20 cellular contexts compared by ENCODE assay signal in genomic region chr16:31451201-31451600, GRCh38. TPM values are rescaled to one million over a fixed set of nuclear protein-coding genes. Genes with fewer than 3 reads are reported as not detected.
DNase-seq lines count a peak whose midpoint lies in the region; ATAC-seq, FAIRE-seq and TF ChIP-seq lines count a peak whose summit lies in the region.
"Had no signal": no experiment of that assay in that cellular context is flagged by ENCODE, and none has a peak within 500 bp of the region (broad histone marks: within the 10 kb centered on the region; RNA-seq: fewer than 3 reads in every experiment).

No MANE protein-coding gene starts in this region.

- TF ChIP-seq RAD21 in SK-N-SH (IDR thresholded peaks at IDR 0.05; ENCODE audit: low read length): no peak

- no peaks in the 10 kb centered on the region for H3K9me2 ChIP-seq in SK-N-SH

- FAIRE-seq in keratinocyte (lab: Jason Lieb, UNC) (no peak), frontal cortex (lab: Jason Lieb, UNC) (no peak)

- POLR2A ChIA-PET in SK-N-SH (lab: Yijun Ruan, JAX): interaction anchor here (0.7 to 2.3 kb wide), 5 partner anchors 8 to 271 kb away, joined by 3 to 11 read pairs (median 4); partner anchors contain the start of genes ARMC5, FUS and ZNF843

- 75% methylated on average over 5 of the region's 5 CpGs for WGBS in SK-N-SH (ENCODE audit: low lambda C conversion rate)
- WGBS in suprapubic skin: 79% methylated on average over 5 of the region's 5 CpGs

- peak overlapping the region in 1 of 2 experiments; percentile 95; a peak in 2 of 4 replicates for H3K27ac ChIP-seq in SK-N-SH (ENCODE audit: low read depth in 2 of 2, low read length in 1 of 2)
- H3K27ac ChIP-seq in WERI-Rb-1: peak overlapping the region; percentile 39
- H3K27ac ChIP-seq in keratinocyte (ENCODE audit: control insufficient read depth, insufficient read depth, low read length): no peak overlapping the region
- no peak overlapping the region for H3K27ac ChIP-seq in suprapubic skin
- H3K27ac ChIP-seq: PC-9 had no signal

- H2AFZ ChIP-seq in SK-N-SH (ENCODE audit: low read depth) (no peak overlapping the region), keratinocyte (ENCODE audit: control insufficient read depth, low read length) (no peak overlapping the region)
- H2AFZ ChIP-seq: PC-9 had no signal

- TF ChIP-seq POLR2A in suprapubic skin (IDR thresholded peaks at IDR 0.05): no peak

- H3K36me3 ChIP-seq in SK-N-SH (replicated peaks in 1 of 2; ENCODE audit: control insufficient read depth in 1 of 2, insufficient read depth in 2 of 2, low read length in 1 of 2): peaks cover 0 to 5% of the 10 kb centered on the region in 2 experiments
- H3K36me3 ChIP-seq in WERI-Rb-1: no peaks in the 10 kb centered on the region
- H3K36me3 ChIP-seq in keratinocyte (ENCODE audit: control insufficient read depth in 2 of 2, extremely low read depth in 1 of 2, insufficient read depth in 2 of 2, low read length in 2 of 2): peaks cover 0 to 5% of the 10 kb centered on the region in 2 experiments
- H3K36me3 ChIP-seq in suprapubic skin: no peaks in the 10 kb centered on the region
- H3K36me3 ChIP-seq: heart left ventricle had no signal

- peaks cover 4% of the 10 kb centered on the region for H3K9me1 ChIP-seq in keratinocyte (ENCODE audit: control insufficient read depth, extremely low read depth, insufficient read depth, low read length)

- CTCF ChIA-PET in SK-N-SH (lab: Yijun Ruan, JAX): interaction anchor here (0.9 to 2.6 kb wide), 12 partner anchors 9 to 467 kb away, joined by 3 to 33 read pairs (median 4); partner anchors contain the start of genes HSD3B7 and ZNF843

- ATAC-seq in SK-N-SH treated with all-trans-retinoic acid at 6 μM for 48 hours (no peak), GM18517 (IDR thresholded peaks at IDR 0.05; ENCODE audit: unreplicated experiment) (no peak), left lobe of liver (no peak)
- ATAC-seq: activated CD8-positive, alpha-beta T cell treated with anti-CD3 and anti-CD28 coated beads, Interleukin-2, amount 10 ng/mL, durations not matched to agents 7 days and 5 days; CD8-positive, alpha-beta T cell had no signal

- H3K27me3 ChIP-seq in SK-N-SH (ENCODE audit: insufficient read depth) (no peaks in the 10 kb centered on the region), WERI-Rb-1 (ENCODE audit: insufficient read depth, low read depth, severe bottlenecking) (no peaks in the 10 kb centered on the region), keratinocyte (ENCODE audit: control insufficient read depth, extremely low read depth, insufficient read depth, low read length) (no peaks in the 10 kb centered on the region), suprapubic skin (no peaks in the 10 kb centered on the region)
- H3K27me3 ChIP-seq: dorsolateral prefrontal cortex, heart left ventricle, tibial artery had no signal

- no peaks in the 10 kb centered on the region for H3K9me3 ChIP-seq in SK-N-SH
- H3K9me3 ChIP-seq in WERI-Rb-1 (ENCODE audit: severe bottlenecking): no peaks in the 10 kb centered on the region
- H3K9me3 ChIP-seq in keratinocyte (ENCODE audit: control insufficient read depth, low read depth, low read length): no peaks in the 10 kb centered on the region
- no peaks in the 10 kb centered on the region for H3K9me3 ChIP-seq in suprapubic skin
- H3K9me3 ChIP-seq: heart left ventricle, tibial artery had no signal

- TF ChIP-seq EP300 in SK-N-SH (IDR thresholded peaks at IDR 0.05; ENCODE audit: borderline replicate concordance in 1 of 2, low read depth in 1 of 2, low read length in 1 of 2): no peak
- TF ChIP-seq EP300 in suprapubic skin (IDR thresholded peaks at IDR 0.05): no peak

- no peak overlapping the region for H3K9ac ChIP-seq in SK-N-SH
- no peak overlapping the region for H3K9ac ChIP-seq in keratinocyte (ENCODE audit: control insufficient read depth, extremely low read depth, insufficient read depth, low read length)

- H3K4me3 ChIP-seq in SK-N-SH (ENCODE audit: low read depth in 2 of 2, low read length in 1 of 2): no peak overlapping the region
- no peak overlapping the region for H3K4me3 ChIP-seq in WERI-Rb-1 (ENCODE audit: low read depth, low read length)
- no peak overlapping the region for H3K4me3 ChIP-seq in keratinocyte (ENCODE audit: control insufficient read depth in 2 of 3, extremely low read depth in 1 of 3, insufficient read depth in 2 of 3, low read depth in 1 of 3, low read length in 3 of 3)
- no peak overlapping the region for H3K4me3 ChIP-seq in suprapubic skin
- H3K4me3 ChIP-seq: heart left ventricle, PC-9, tibial artery had no signal

- H3K79me2 ChIP-seq in SK-N-SH (ENCODE audit: insufficient read depth): peaks cover 38% of the 10 kb centered on the region
- H3K79me2 ChIP-seq in keratinocyte (ENCODE audit: control insufficient read depth, insufficient read depth, low read length): peaks cover 13% of the 10 kb centered on the region

- no peak for DNase-seq in SK-N-SH
- no peak for DNase-seq in WERI-Rb-1
- DNase-seq in keratinocyte (ENCODE audit: low read depth, low spot score): no peak
- DNase-seq in suprapubic skin (ENCODE audit: low spot score in 2 of 2): peak; percentile 17 to 37
- no peak for DNase-seq in frontal cortex (ENCODE audit: low spot score in 2 of 2)
- DNase-seq in left lobe of liver (ENCODE audit: low spot score): no peak
- DNase-seq: 8988T; activated CD8-positive, alpha-beta T cell treated with anti-CD3 and anti-CD28 coated beads, Interleukin-2, amount 10 ng/mL, durations not matched to agents 7 days and 5 days; activated gamma-delta T cell treated with Interleukin-2 at 50 U/mL for 16 hours; CD8-positive, alpha-beta T cell; stimulated activated CD4-positive, alpha-beta T cell treated with anti-CD3 and anti-CD28 coated beads, Interleukin-2, amount 100 ng/mL, for 48 hours; stimulated activated CD8-positive, alpha-beta memory T cell treated with anti-CD3 and anti-CD28 coated beads, Interleukin-4, amount 100 ng/mL, for 48 hours had no signal

- peaks cover 18% of the 10 kb centered on the region for H4K20me1 ChIP-seq in SK-N-SH (ENCODE audit: insufficient read depth)
- no peaks in the 10 kb centered on the region for H4K20me1 ChIP-seq in keratinocyte (ENCODE audit: control insufficient read depth, extremely low read depth, insufficient read depth, low read length)

- peaks cover 24% of the 10 kb centered on the region for H3F3A ChIP-seq in SK-N-SH (replicated peaks; ENCODE audit: insufficient read depth)

- H3K4me2 ChIP-seq in SK-N-SH (peak overlapping the region; percentile 62; the same call in 1 of the 2 replicates), keratinocyte (ENCODE audit: control insufficient read depth, extremely low read depth, insufficient read depth, low read depth, low read length) (peak overlapping the region; percentile 24)
- H3K4me2 ChIP-seq: PC-9 had no signal

- peaks cover 25 to 39% of the 10 kb centered on the region in 2 experiments; a peak in 3 of 4 replicates for H3K4me1 ChIP-seq in SK-N-SH (ENCODE audit: control insufficient read depth in 1 of 2, insufficient read depth in 2 of 2, low read depth in 1 of 2, low read length in 1 of 2)
- H3K4me1 ChIP-seq in keratinocyte (ENCODE audit: control insufficient read depth, extremely low read depth, insufficient read depth, low read length): peaks cover 43% of the 10 kb centered on the region
- peaks cover 51% of the 10 kb centered on the region for H3K4me1 ChIP-seq in suprapubic skin

- no peak for TF ChIP-seq CTCF in SK-N-SH (IDR thresholded peaks at IDR 0.05)
- TF ChIP-seq CTCF in WERI-Rb-1 (IDR thresholded peaks at IDR 0.05; ENCODE audit: low read depth, low read length): no peak
- TF ChIP-seq CTCF in keratinocyte (optimal IDR thresholded peaks at IDR 0.05 in 1 of 3, IDR thresholded peaks at IDR 0.05 in 1 of 3, conservative IDR thresholded peaks at IDR 0.05 in 1 of 3; ENCODE audit: extremely low read depth in 1 of 3, insufficient read depth in 2 of 3, low read length in 3 of 3): no peak
- TF ChIP-seq CTCF in suprapubic skin (IDR thresholded peaks at IDR 0.05): no peak

- dilution Hi-C loops in keratinocyte (cut with MboI; ENCODE audit: extremely low pct_ligation_motif_present, low sequenced_read_pairs): no loop called here

RNA-seq across cellular contexts. Expression of gene ARMC5, which starts 8.1 kb away (rescaled TPM):
- polyA plus RNA-seq in SK-N-SH (2012; rRNA removed): 7.0 and 8.9 TPM in 2 replicates
- 3.1 and 4.3 TPM in 2 replicates for polyA plus RNA-seq in SK-N-SH (2012; cell fraction: cytosol; rRNA removed)
- 27.4 and 34.6 TPM in 2 replicates for polyA plus RNA-seq in SK-N-SH (2012; cell fraction: nucleus; rRNA removed)
- polyA plus RNA-seq in keratinocyte: 3.0 to 4.4 TPM (median 3.8 TPM) in 3 replicates
- 6.1 TPM for polyA plus RNA-seq in keratinocyte (2011; ENCODE audit: low read depth)
- polyA plus RNA-seq in keratinocyte (2011; cell fraction: cytosol; rRNA removed): 1.2 and 3.6 TPM in 2 replicates
- polyA plus RNA-seq in keratinocyte (2011; cell fraction: nucleus; rRNA removed): 8.9 and 12.5 TPM in 2 replicates
- polyA plus RNA-seq in keratinocyte (2012; ENCODE audit: low replicate concordance): 6.2 and 7.6 TPM in 2 replicates
- polyA minus RNA-seq in keratinocyte: 1.9 to 10.4 TPM (median 3.2 TPM) in 3 replicates
- polyA minus RNA-seq in keratinocyte (2011; cell fraction: cytosol; rRNA and poly(A)+ RNA removed): 9.0 TPM
- polyA minus RNA-seq in keratinocyte (2011; cell fraction: nucleus; rRNA and poly(A)+ RNA removed): 6.1 and 9.2 TPM in 2 replicates
- total RNA-seq in suprapubic skin: 10 to 100 TPM in 3 of 4 donors, 1 to 10 TPM in 1; 9.7 to 24.3 (median 17.9) TPM
- total RNA-seq in frontal cortex: 10.6 TPM
- 25.1 TPM for total RNA-seq in left lobe of liver

RNA-seq across cellular contexts. Expression of gene ZNF843, which starts 8.6 kb away (rescaled TPM):
- polyA plus RNA-seq in SK-N-SH (2012; rRNA removed) (0.45 and 0.61 TPM in 2 replicates), keratinocyte (0.08 to 0.12 TPM (median 0.10 TPM) in 3 replicates)
- 0.28 and 0.49 TPM in 2 replicates for polyA plus RNA-seq in SK-N-SH (2012; cell fraction: cytosol; rRNA removed)
- polyA plus RNA-seq in SK-N-SH (2012; cell fraction: nucleus; rRNA removed): 0.35 and 0.46 TPM in 2 replicates
- polyA plus RNA-seq in keratinocyte (2011; ENCODE audit: low read depth): 0.12 TPM
- polyA plus RNA-seq in keratinocyte (2011; cell fraction: cytosol; rRNA removed): 0.06 and 0.18 TPM in 2 replicates
- 0.14 and 0.23 TPM in 2 replicates for polyA plus RNA-seq in keratinocyte (2011; cell fraction: nucleus; rRNA removed)
- 0.13 and 0.48 TPM in 2 replicates for polyA plus RNA-seq in keratinocyte (2012; ENCODE audit: low replicate concordance)
- 0.07 TPM in 1 of 3 replicates, not detected in the others for polyA minus RNA-seq in keratinocyte
- not detected for polyA minus RNA-seq in keratinocyte (2011; cell fraction: cytosol; rRNA and poly(A)+ RNA removed)
- 0.32 TPM in 1 of 2 replicates, not detected in the other for polyA minus RNA-seq in keratinocyte (2011; cell fraction: nucleus; rRNA and poly(A)+ RNA removed)
- total RNA-seq in suprapubic skin (1 to 10 TPM; 1.0 to 5.3 (median 1.8) TPM), frontal cortex (0.41 TPM), left lobe of liver (0.65 TPM)
- total RNA-seq: CD8-positive, alpha-beta T cell had no signal

RNA-seq across cellular contexts. Expression of gene TGFB1I1, which starts 20.8 kb away (rescaled TPM):
- polyA plus RNA-seq in SK-N-SH (2012; rRNA removed) (29.7 and 30.4 TPM in 2 replicates), keratinocyte (3.7 to 14.0 TPM (median 5.5 TPM) in 3 replicates)
- polyA plus RNA-seq in SK-N-SH (2012; cell fraction: cytosol; rRNA removed): 15.3 and 29.1 TPM in 2 replicates
- polyA plus RNA-seq in SK-N-SH (2012; cell fraction: nucleus; rRNA removed): 90.7 and 142 TPM in 2 replicates
- polyA plus RNA-seq in keratinocyte (2011; ENCODE audit: low read depth): 1.1 TPM
- polyA plus RNA-seq in keratinocyte (2011; cell fraction: cytosol; rRNA removed): 9.0 and 12.1 TPM in 2 replicates
- 11.4 and 14.5 TPM in 2 replicates for polyA plus RNA-seq in keratinocyte (2011; cell fraction: nucleus; rRNA removed)
- polyA plus RNA-seq in keratinocyte (2012; ENCODE audit: low replicate concordance): 4.3 and 20.4 TPM in 2 replicates
- polyA minus RNA-seq in keratinocyte: 4.4 to 17.5 TPM (median 5.2 TPM) in 3 replicates
- polyA minus RNA-seq in keratinocyte (2011; cell fraction: cytosol; rRNA and poly(A)+ RNA removed): 17.8 TPM
- 2.8 and 5.0 TPM in 2 replicates for polyA minus RNA-seq in keratinocyte (2011; cell fraction: nucleus; rRNA and poly(A)+ RNA removed)
- total RNA-seq in suprapubic skin (10 to 100 TPM; 13.2 to 18.8 (median 14.6) TPM), frontal cortex (1.2 TPM), left lobe of liver (3.1 TPM)

RNA-seq across cellular contexts. Expression of gene COX6A2, which starts 23.0 kb away (rescaled TPM):
- not detected in 2 replicates for polyA plus RNA-seq in SK-N-SH (2012; rRNA removed)
- polyA plus RNA-seq in SK-N-SH (2012; cell fraction: cytosol; rRNA removed): not detected in 2 replicates
- polyA plus RNA-seq in SK-N-SH (2012; cell fraction: nucleus; rRNA removed): not detected in 2 replicates
- not detected in 3 replicates for polyA plus RNA-seq in keratinocyte
- not detected for polyA plus RNA-seq in keratinocyte (2011; ENCODE audit: low read depth)
- not detected in 2 replicates for polyA plus RNA-seq in keratinocyte (2011; cell fraction: cytosol; rRNA removed)
- not detected in 2 replicates for polyA plus RNA-seq in keratinocyte (2011; cell fraction: nucleus; rRNA removed)
- polyA plus RNA-seq in keratinocyte (2012; ENCODE audit: low replicate concordance): not detected in 2 replicates
- not detected in 3 replicates for polyA minus RNA-seq in keratinocyte
- not detected for polyA minus RNA-seq in keratinocyte (2011; cell fraction: cytosol; rRNA and poly(A)+ RNA removed)
- not detected in 2 replicates for polyA minus RNA-seq in keratinocyte (2011; cell fraction: nucleus; rRNA and poly(A)+ RNA removed)
- total RNA-seq in suprapubic skin: not detected
- not detected for total RNA-seq in frontal cortex
- 3.1 TPM for total RNA-seq in left lobe of liver
- total RNA-seq: activated CD8-positive, alpha-beta T cell treated with anti-CD3 and anti-CD28 coated beads, Interleukin-2, amount 10 ng/mL, durations not matched to agents 7 days and 5 days; CD8-positive, alpha-beta T cell; mesenteric fat pad; PC-9; sciatic nerve had no signal

RNA-seq across cellular contexts. Expression of gene SLC5A2, which starts 31.7 kb away (rescaled TPM):
- polyA plus RNA-seq in SK-N-SH (2012; rRNA removed) (0.31 and 0.58 TPM in 2 replicates), keratinocyte (0.03 TPM in 2 of 3 replicates, not detected in the other)
- 0.12 and 0.14 TPM in 2 replicates for polyA plus RNA-seq in SK-N-SH (2012; cell fraction: cytosol; rRNA removed)
- 2.5 and 2.6 TPM in 2 replicates for polyA plus RNA-seq in SK-N-SH (2012; cell fraction: nucleus; rRNA removed)
- not detected for polyA plus RNA-seq in keratinocyte (2011; ENCODE audit: low read depth)
- not detected in 2 replicates for polyA plus RNA-seq in keratinocyte (2011; cell fraction: cytosol; rRNA removed)
- 0.04 TPM in 1 of 2 replicates, not detected in the other for polyA plus RNA-seq in keratinocyte (2011; cell fraction: nucleus; rRNA removed)
- polyA plus RNA-seq in keratinocyte (2012; ENCODE audit: low replicate concordance): 0.89 TPM in 1 of 2 replicates, not detected in the other
- polyA minus RNA-seq in keratinocyte: not detected in 3 replicates
- polyA minus RNA-seq in keratinocyte (2011; cell fraction: cytosol; rRNA and poly(A)+ RNA removed): not detected
- not detected in 2 replicates for polyA minus RNA-seq in keratinocyte (2011; cell fraction: nucleus; rRNA and poly(A)+ RNA removed)
- total RNA-seq in suprapubic skin (1 to 10 TPM in 2 of 4 donors, not detected in 2; 1.1 to 1.4 TPM), frontal cortex (1.2 TPM), left lobe of liver (0.15 TPM)
- total RNA-seq: heart left ventricle, mesenteric fat pad, sciatic nerve had no signal

Comparison
In these comparisons a context has a peak if more than half of its experiments do, and no peak if none do; other contexts are left out.
1. DNase-seq: peak in suprapubic skin (2 of 2); none in SK-N-SH (single experiment), WERI-Rb-1 (single experiment), keratinocyte (single experiment), frontal cortex (0 of 2) and left lobe of liver (single experiment).